1 cellular context compared by ENCODE assay signal in genomic region chr15:55143132-55143531, GRCh38. TPM values are rescaled to one million over a fixed set of nuclear protein-coding genes. Genes with fewer than 3 reads are reported as not detected.
DNase-seq lines count a peak whose midpoint lies in the region.
"Not testable (repeated sequence)": the region's sequence is repeated elsewhere in the genome, so short reads cannot be mapped to it uniquely, and the experiment has no call there.

No MANE protein-coding gene starts in this region.

- intact Hi-C loops in posterior vena cava (cut with DNase I): not testable (repeated sequence)

- peak; percentile 64 for DNase-seq in posterior vena cava (ENCODE audit: low spot score)

RNA-seq across cellular contexts. Expression of gene RSL24D1, which starts 53.6 kb away (rescaled TPM):
- 10 to 100 TPM; 68.9 to 69.9 TPM for total RNA-seq in posterior vena cava
